Comparison of ENCODE assay signal across 9 cellular contexts in genomic region chr19:55212447-55212846, GRCh38. TPM values are rescaled to one million over a fixed set of nuclear protein-coding genes. Genes with fewer than 3 reads are reported as not detected.
DNase-seq lines count a peak whose midpoint lies in the region; ATAC-seq, FAIRE-seq and TF ChIP-seq lines count a peak whose summit lies in the region.
"Had no signal": no experiment of that assay in that cellular context is flagged by ENCODE, and none has a peak within 500 bp of the region (broad histone marks: within the 10 kb centered on the region; RNA-seq: fewer than 3 reads in every experiment).

No MANE protein-coding gene starts in this region.

- no peaks in the 10 kb centered on the region for H3K9me1 ChIP-seq in endothelial cell of umbilical vein (replicated peaks; ENCODE audit: control insufficient read depth, extremely low read depth, insufficient read depth, low read length)

- DNase-seq in NCI-H82 (lab: John Stamatoyannopoulos, UW): peak; percentile 60
- no peak for DNase-seq in NCI-H82 treated with DMSO at 0.1 percent for 48 hours (lab: John Stamatoyannopoulos, UW; ENCODE audit: unreplicated experiment)
- DNase-seq in SHP77 (lab: John Stamatoyannopoulos, UW): peak; percentile 36 to 38
- peak; percentile 26 for DNase-seq in endothelial cell of umbilical vein (ENCODE audit: low read depth, low spot score)
- DNase-seq in stimulated activated CD8-positive, alpha-beta memory T cell treated with anti-CD3 and anti-CD28 coated beads, Interleukin-4, amount 100 ng/mL, for 24 hours (ENCODE audit: low read depth): peak; percentile 13
- DNase-seq in aorta: no peak
- DNase-seq in AG20443 (ENCODE audit: low spot score): no peak
- no peak for DNase-seq in AG08395 (ENCODE audit: low spot score)

- H3K79me2 ChIP-seq in endothelial cell of umbilical vein (ENCODE audit: control insufficient read depth, insufficient read depth, low read length): no peaks in the 10 kb centered on the region

- H3K36me3 ChIP-seq in endothelial cell of umbilical vein (ENCODE audit: control insufficient read depth in 2 of 2, extremely low read depth in 1 of 2, insufficient read depth in 2 of 2, low read length in 2 of 2): no peaks in the 10 kb centered on the region
- H3K36me3 ChIP-seq in aorta (ENCODE audit: control insufficient read depth in 1 of 2, insufficient read depth in 2 of 2, low read length in 1 of 2): no peaks in the 10 kb centered on the region

- intact Hi-C loops in endothelial cell of umbilical vein (cut with micrococcal nuclease): no loop called here
- intact Hi-C loops in aorta (cut with DNase I): no loop called here

- ATAC-seq in aorta (ENCODE audit: low FRiP score): no peak

- H2AFZ ChIP-seq in endothelial cell of umbilical vein (ENCODE audit: low read depth, low read length): no peak overlapping the region

- H3K9ac ChIP-seq in endothelial cell of umbilical vein (replicated peaks; ENCODE audit: extremely low read depth, insufficient read depth, low read length): no peak overlapping the region

- H4K20me1 ChIP-seq in endothelial cell of umbilical vein (replicated peaks; ENCODE audit: control insufficient read depth, extremely low read depth, insufficient read depth, low read length): no peaks in the 10 kb centered on the region

- CTCF ChIA-PET in endothelial cell of umbilical vein (lab: Charles Lee): no interaction called here

- H3K27me3 ChIP-seq in endothelial cell of umbilical vein (ENCODE audit: control insufficient read depth in 2 of 2, insufficient read depth in 2 of 2, low read length in 2 of 2) (no peaks in the 10 kb centered on the region), aorta (ENCODE audit: control insufficient read depth in 1 of 2, insufficient read depth in 2 of 2, low read length in 1 of 2) (no peaks in the 10 kb centered on the region)

- POLR2A ChIA-PET in endothelial cell of umbilical vein (lab: Charles Lee): no interaction called here

- H3K9me3 ChIP-seq in endothelial cell of umbilical vein (replicated peaks; ENCODE audit: control insufficient read depth, insufficient read depth, low read length) (no peaks in the 10 kb centered on the region), aorta (ENCODE audit: control insufficient read depth, low read length) (peaks cover 6% of the 10 kb centered on the region)

- peak; percentile 62 for FAIRE-seq in endothelial cell of umbilical vein (lab: Jason Lieb, UNC)

- H3K4me1 ChIP-seq in endothelial cell of umbilical vein (ENCODE audit: control insufficient read depth, extremely low read depth, insufficient read depth, low read length) (peaks cover 23% of the 10 kb centered on the region), aorta (ENCODE audit: control insufficient read depth in 1 of 2, insufficient read depth in 2 of 2, low read length in 2 of 2) (no peaks in the 10 kb centered on the region)

- 85 to 86% methylated on average over 3 of the region's 3 CpGs for WGBS in aorta, 2 donors

- no peak overlapping the region for H3K4me2 ChIP-seq in endothelial cell of umbilical vein (ENCODE audit: insufficient read depth, low read length)

- TF ChIP-seq POLR2A in endothelial cell of umbilical vein (IDR thresholded peaks at IDR 0.05; ENCODE audit: low read depth, low read length): no peak

- dilution Hi-C loops in endothelial cell of umbilical vein (cut with MboI; ENCODE audit: extremely low pct_ligation_motif_present, low sequenced_read_pairs): no loop called here

- TF ChIP-seq CTCF in endothelial cell of umbilical vein (IDR thresholded peaks at IDR 0.05; ENCODE audit: extremely low read depth in 1 of 2, insufficient read depth in 1 of 2, low read depth in 1 of 2, low read length in 2 of 2): peak; percentile 17 to 32

- H3K27ac ChIP-seq in endothelial cell of umbilical vein (ENCODE audit: insufficient read depth, low read depth, low read length) (no peak overlapping the region), aorta (ENCODE audit: low read depth in 1 of 2, low read length in 2 of 2) (no peak overlapping the region)

- no peak overlapping the region for H3K4me3 ChIP-seq in endothelial cell of umbilical vein (replicated peaks in 1 of 3; ENCODE audit: insufficient read depth in 1 of 3, low read depth in 1 of 3, low read length in 3 of 3)
- H3K4me3 ChIP-seq in aorta (ENCODE audit: low read length in 2 of 2): no peak overlapping the region

- no TSS peak for BruUV-seq in endothelial cell of umbilical vein (replicated peaks; lab: Mats Ljungman, UMichigan)

TF ChIP-seq in endothelial cell of umbilical vein, 7 proteins besides CTCF, POLR2A, EP300 and RAD21:
- no peak for TF ChIP-seq EZH2 (IDR thresholded peaks at IDR 0.05; ENCODE audit: borderline replicate concordance, low read depth, low read length, severe bottlenecking)
- TF ChIP-seq GATA2 (IDR thresholded peaks at IDR 0.05; ENCODE audit: insufficient read depth, insufficient read length, low read depth, low read length): peak; percentile 58

RNA-seq across cellular contexts. Expression of gene PTPRH, which starts 3.1 kb away (rescaled TPM):
- total RNA-seq in endothelial cell of umbilical vein (0.51 and 1.00 TPM in 2 replicates), aorta (1 to 10 TPM in 1 of 2 donors, under 1 TPM in 1; 0.29 to 1.9 TPM)
- polyA plus RNA-seq in endothelial cell of umbilical vein (0.10 and 0.14 TPM in 2 replicates), aorta (1 to 10 TPM in 1 of 2 donors, under 1 TPM in 1; 0.03 to 7.5 TPM)
- 0.14 and 0.18 TPM in 2 replicates for polyA plus RNA-seq in endothelial cell of umbilical vein (2011; cell fraction: cytosol; rRNA removed)
- 0.38 and 0.55 TPM in 2 replicates for polyA plus RNA-seq in endothelial cell of umbilical vein (2011; cell fraction: nucleus; rRNA removed)
- 1.9 and 2.6 TPM in 2 replicates for polyA plus RNA-seq in endothelial cell of umbilical vein (2012)
- polyA minus RNA-seq in endothelial cell of umbilical vein: 2.1 TPM in 2 replicates
- 2.5 TPM for polyA minus RNA-seq in endothelial cell of umbilical vein (2011; cell fraction: cytosol; rRNA and poly(A)+ RNA removed)
- polyA minus RNA-seq in endothelial cell of umbilical vein (2011; cell fraction: nucleus; rRNA and poly(A)+ RNA removed): 0.19 TPM in 1 of 2 replicates, not detected in the other

RNA-seq across cellular contexts. Expression of gene TMEM86B, which starts 16.1 kb away (rescaled TPM):
- total RNA-seq in endothelial cell of umbilical vein (4.1 and 5.4 TPM in 2 replicates), aorta (1 to 10 TPM; 2.0 to 3.6 TPM)
- polyA plus RNA-seq in endothelial cell of umbilical vein (4.5 and 5.8 TPM in 2 replicates), aorta (10 to 100 TPM in 1 of 2 donors, 1 to 10 TPM in 1; 2.9 to 10.9 TPM)
- polyA plus RNA-seq in endothelial cell of umbilical vein (2011; cell fraction: cytosol; rRNA removed): 1.1 and 1.8 TPM in 2 replicates
- 15.0 and 15.9 TPM in 2 replicates for polyA plus RNA-seq in endothelial cell of umbilical vein (2011; cell fraction: nucleus; rRNA removed)
- 2.2 and 3.2 TPM in 2 replicates for polyA plus RNA-seq in endothelial cell of umbilical vein (2012)
- 1.6 and 2.3 TPM in 2 replicates for polyA minus RNA-seq in endothelial cell of umbilical vein
- not detected for polyA minus RNA-seq in endothelial cell of umbilical vein (2011; cell fraction: cytosol; rRNA and poly(A)+ RNA removed)
- polyA minus RNA-seq in endothelial cell of umbilical vein (2011; cell fraction: nucleus; rRNA and poly(A)+ RNA removed): 3.6 and 6.4 TPM in 2 replicates

RNA-seq across cellular contexts. Expression of gene SYT5, which starts 32.4 kb away (rescaled TPM):
- 0.42 TPM in 1 of 2 replicates, not detected in the other for total RNA-seq in endothelial cell of umbilical vein
- polyA plus RNA-seq in endothelial cell of umbilical vein: not detected in 2 replicates
- not detected in 2 replicates for polyA plus RNA-seq in endothelial cell of umbilical vein (2011; cell fraction: cytosol; rRNA removed)
- not detected in 2 replicates for polyA plus RNA-seq in endothelial cell of umbilical vein (2011; cell fraction: nucleus; rRNA removed)
- not detected in 2 replicates for polyA plus RNA-seq in endothelial cell of umbilical vein (2012)
- 0.10 TPM in 1 of 2 replicates, not detected in the other for polyA minus RNA-seq in endothelial cell of umbilical vein
- polyA minus RNA-seq in endothelial cell of umbilical vein (2011; cell fraction: cytosol; rRNA and poly(A)+ RNA removed): not detected
- not detected in 2 replicates for polyA minus RNA-seq in endothelial cell of umbilical vein (2011; cell fraction: nucleus; rRNA and poly(A)+ RNA removed)
- total RNA-seq in aorta: not detected
- not detected for polyA plus RNA-seq in aorta
- total RNA-seq: T-helper 1 cell treated with Interleukin-12 subunit alpha and Interleukin-12 subunit beta and Interleukin-4 antibody, amounts not matched to agents 30 ng/mL and 1 ng/mL, for 36 hours had no signal

RNA-seq across cellular contexts. Expression of gene DNAAF3, which starts 46.0 kb away (rescaled TPM):
- total RNA-seq in endothelial cell of umbilical vein: 0.62 TPM in 1 of 2 replicates, not detected in the other
- 0.56 and 0.75 TPM in 2 replicates for polyA plus RNA-seq in endothelial cell of umbilical vein
- 0.14 and 0.23 TPM in 2 replicates for polyA plus RNA-seq in endothelial cell of umbilical vein (2011; cell fraction: cytosol; rRNA removed)
- polyA plus RNA-seq in endothelial cell of umbilical vein (2011; cell fraction: nucleus; rRNA removed): 1.4 and 1.7 TPM in 2 replicates
- 0.78 and 0.91 TPM in 2 replicates for polyA plus RNA-seq in endothelial cell of umbilical vein (2012)
- polyA minus RNA-seq in endothelial cell of umbilical vein: 0.49 and 0.66 TPM in 2 replicates
- polyA minus RNA-seq in endothelial cell of umbilical vein (2011; cell fraction: cytosol; rRNA and poly(A)+ RNA removed): 9.1 TPM
- 0.34 TPM in 1 of 2 replicates, not detected in the other for polyA minus RNA-seq in endothelial cell of umbilical vein (2011; cell fraction: nucleus; rRNA and poly(A)+ RNA removed)
- not detected for total RNA-seq in aorta
- under 1 TPM; 0.38 to 0.87 TPM for polyA plus RNA-seq in aorta
- total RNA-seq: T-helper 1 cell treated with Interleukin-12 subunit alpha and Interleukin-12 subunit beta and Interleukin-4 antibody, amounts not matched to agents 30 ng/mL and 1 ng/mL, for 36 hours had no signal

RNA-seq across cellular contexts. Expression of gene PPP6R1, which starts 46.4 kb away (rescaled TPM):
- total RNA-seq in endothelial cell of umbilical vein (68.3 and 71.8 TPM in 2 replicates), aorta (10 to 100 TPM; 47.9 to 55.4 TPM)
- polyA plus RNA-seq in endothelial cell of umbilical vein (35.7 and 36.0 TPM in 2 replicates), aorta (10 to 100 TPM; 15.2 to 25.3 TPM)
- polyA plus RNA-seq in endothelial cell of umbilical vein (2011; cell fraction: cytosol; rRNA removed): 39.7 and 44.5 TPM in 2 replicates
- 90.6 and 94.5 TPM in 2 replicates for polyA plus RNA-seq in endothelial cell of umbilical vein (2011; cell fraction: nucleus; rRNA removed)
- polyA plus RNA-seq in endothelial cell of umbilical vein (2012): 44.4 and 44.9 TPM in 2 replicates
- 45.2 and 59.6 TPM in 2 replicates for polyA minus RNA-seq in endothelial cell of umbilical vein
- polyA minus RNA-seq in endothelial cell of umbilical vein (2011; cell fraction: cytosol; rRNA and poly(A)+ RNA removed): 69.8 TPM
- 35.9 and 45.7 TPM in 2 replicates for polyA minus RNA-seq in endothelial cell of umbilical vein (2011; cell fraction: nucleus; rRNA and poly(A)+ RNA removed)

Comparison
In these comparisons a context has a peak if more than half of its experiments do, and no peak if none do; other contexts are left out.
1. DNase-seq: peak in NCI-H82 (single experiment), SHP77 (2 of 2), endothelial cell of umbilical vein (single experiment) and stimulated activated CD8-positive, alpha-beta memory T cell treated with anti-CD3 and anti-CD28 coated beads, Interleukin-4, amount 100 ng/mL, for 24 hours (single experiment); none in NCI-H82 treated with DMSO at 0.1 percent for 48 hours (single experiment), aorta (0 of 2), AG20443 (single experiment) and AG08395 (single experiment).